In genomic region chr7:81299272-81299671, GRCh38 we compare ENCODE assay signal across 10 cellular contexts.
DNase-seq lines count a peak whose midpoint lies in the region; ATAC-seq, FAIRE-seq and TF ChIP-seq lines count a peak whose summit lies in the region.
"Had no signal": no experiment of that assay in that cellular context is flagged by ENCODE, and none has a peak within 500 bp of the region (broad histone marks: within the 10 kb centered on the region; RNA-seq: fewer than 3 reads in every experiment).

No MANE protein-coding gene starts in this region.

- DNase-seq in AG10803 (ENCODE audit: low read depth): peak; percentile 96
- peak; percentile 14 for DNase-seq in HuH-7 (ENCODE audit: low spot score)
- no peak for DNase-seq in K562 (ENCODE audit: extremely low read depth in 1 of 4, low spot score in 3 of 4)
- DNase-seq in lower lobe of right lung: no peak
- no peak for DNase-seq in central memory CD4-positive, alpha-beta T cell
- no peak for DNase-seq in NCI-H1436 (lab: John Stamatoyannopoulos, UW)

- H3K4me2 ChIP-seq in K562 (ENCODE audit: insufficient read depth, low read length): no peak overlapping the region

- H3K27ac ChIP-seq in K562 (ENCODE audit: extremely low read depth, low read depth, low read length) (no peak overlapping the region), lower lobe of right lung (no peak overlapping the region)
- H3K27ac ChIP-seq: SJSA1 had no signal

- H3K36me3 ChIP-seq in K562 (ENCODE audit: control insufficient read depth, insufficient read depth, low read length) (no peaks in the 10 kb centered on the region), lower lobe of right lung (no peaks in the 10 kb centered on the region)
- H3K36me3 ChIP-seq: SJSA1 had no signal

- H4K20me1 ChIP-seq in K562 (replicated peaks; ENCODE audit: control insufficient read depth, insufficient read depth, low read length): no peaks in the 10 kb centered on the region

- BruUV-seq in K562 (replicated peaks; lab: Mats Ljungman, UMichigan): no TSS peak

- no peak for TF ChIP-seq POLR2A in K562 (conservative IDR thresholded peaks at IDR 0.05)

- no peaks in the 10 kb centered on the region for H3K27me3 ChIP-seq in K562 (ENCODE audit: control insufficient read depth in 2 of 2, insufficient read depth in 2 of 2, low read length in 2 of 2)
- no peaks in the 10 kb centered on the region for H3K27me3 ChIP-seq in lower lobe of right lung (ENCODE audit: low read depth)
- H3K27me3 ChIP-seq: SJSA1 had no signal

- no peak overlapping the region for H2AFZ ChIP-seq in K562 (ENCODE audit: low read depth, low read length)

- no peak for FAIRE-seq in K562 (lab: Jason Lieb, UNC)
- FAIRE-seq: G401.6 had no signal

- H3K9ac ChIP-seq in K562 (ENCODE audit: insufficient read depth in 1 of 2, low read depth in 2 of 2, low read length in 2 of 2): no peak overlapping the region

- intact Hi-C loops in K562 (cut with micrococcal nuclease) (no loop called here), lower lobe of right lung (cut with DNase I) (no loop called here)

- POLR2A ChIA-PET in K562 (lab: Yijun Ruan, JAX): no interaction called here

- H3K9me3 ChIP-seq in K562 (replicated peaks; ENCODE audit: control insufficient read depth, insufficient read depth, low read depth, low read length) (no peaks in the 10 kb centered on the region), lower lobe of right lung (no peaks in the 10 kb centered on the region)
- H3K9me3 ChIP-seq: SJSA1 had no signal

- no peak for TF ChIP-seq CTCF in AG10803 (conservative IDR thresholded peaks at IDR 0.05; ENCODE audit: low read length)
- TF ChIP-seq CTCF in K562 (IDR thresholded peaks at IDR 0.05 in 2 of 3, conservative IDR thresholded peaks at IDR 0.05 in 1 of 3; ENCODE audit: insufficient read depth in 2 of 3, low read depth in 1 of 3, low read length in 3 of 3): no peak
- TF ChIP-seq CTCF in lower lobe of right lung (IDR thresholded peaks at IDR 0.05): no peak

- no peak for TF ChIP-seq RAD21 in K562 (CRISPR knock-in tag; conservative IDR thresholded peaks at IDR 0.05 in 1 of 2, IDR thresholded peaks at IDR 0.05 in 1 of 2)

- no peaks in the 10 kb centered on the region for H3K79me2 ChIP-seq in K562 (ENCODE audit: control insufficient read depth, insufficient read depth, low read length)

- no peaks in the 10 kb centered on the region for H3K4me1 ChIP-seq in K562 (replicated peaks in 1 of 2; ENCODE audit: control insufficient read depth in 2 of 2, insufficient read depth in 2 of 2, low read length in 2 of 2)
- H3K4me1 ChIP-seq in lower lobe of right lung: no peaks in the 10 kb centered on the region

- CTCF ChIA-PET in K562 (lab: Yijun Ruan, JAX; ENCODE audit: low intra/inter-chr PET ratio): no interaction called here

- in situ Hi-C loops in K562 (cut with MboI): no loop called here

- TF ChIP-seq EP300 in K562 (IDR thresholded peaks at IDR 0.05; ENCODE audit: low read length): no peak

- no peaks in the 10 kb centered on the region for H3K9me1 ChIP-seq in K562 (ENCODE audit: control insufficient read depth, insufficient read depth, low read length)

- H3K4me3 ChIP-seq in AG10803 (ENCODE audit: low read length): no peak overlapping the region
- H3K4me3 ChIP-seq in K562: no peak overlapping the region
- no peak overlapping the region for H3K4me3 ChIP-seq in lower lobe of right lung
- H3K4me3 ChIP-seq: SJSA1 had no signal

- ATAC-seq in K562 (no peak), lower lobe of right lung (peak; percentile 47 to 50), GM18873 (IDR thresholded peaks at IDR 0.05; ENCODE audit: low FRiP score, unreplicated experiment) (no peak), GM21390 (IDR thresholded peaks at IDR 0.05; ENCODE audit: unreplicated experiment) (no peak)

- 0% methylated on average over 3 of the region's 3 CpGs for WGBS in K562 (ENCODE audit: insufficient coverage, low coverage, missing lambda C conversion rate)

TF ChIP-seq in K562, 482 proteins besides CTCF, POLR2A, EP300 and RAD21:
- TF ChIP-seq HMBOX1 (IDR thresholded peaks at IDR 0.05) (peak; percentile 54), NR1H2 (CRISPR knock-in tag; IDR thresholded peaks at IDR 0.05) (no peak)

Comparison
In these comparisons a context has a peak if more than half of its experiments do, and no peak if none do; other contexts are left out.
1. DNase-seq: peak in AG10803 (single experiment) and HuH-7 (single experiment); none in K562 (0 of 4), lower lobe of right lung (single experiment), central memory CD4-positive, alpha-beta T cell (single experiment) and NCI-H1436 (single experiment).
2. ATAC-seq: peak in lower lobe of right lung (2 of 2); none in K562 (single experiment), GM18873 (single experiment) and GM21390 (single experiment).